Comparison of ENCODE assay signal across 1 cellular context in genomic region chr16:27113341-27113841, GRCh38.
TF ChIP-seq lines count a peak whose summit lies in the region.

No MANE protein-coding gene starts in this region.

TF ChIP-seq in HepG2, 621 proteins besides CTCF, POLR2A, EP300 and RAD21 (continued from another document and continues in another):
- TF ChIP-seq, protein P1, sequence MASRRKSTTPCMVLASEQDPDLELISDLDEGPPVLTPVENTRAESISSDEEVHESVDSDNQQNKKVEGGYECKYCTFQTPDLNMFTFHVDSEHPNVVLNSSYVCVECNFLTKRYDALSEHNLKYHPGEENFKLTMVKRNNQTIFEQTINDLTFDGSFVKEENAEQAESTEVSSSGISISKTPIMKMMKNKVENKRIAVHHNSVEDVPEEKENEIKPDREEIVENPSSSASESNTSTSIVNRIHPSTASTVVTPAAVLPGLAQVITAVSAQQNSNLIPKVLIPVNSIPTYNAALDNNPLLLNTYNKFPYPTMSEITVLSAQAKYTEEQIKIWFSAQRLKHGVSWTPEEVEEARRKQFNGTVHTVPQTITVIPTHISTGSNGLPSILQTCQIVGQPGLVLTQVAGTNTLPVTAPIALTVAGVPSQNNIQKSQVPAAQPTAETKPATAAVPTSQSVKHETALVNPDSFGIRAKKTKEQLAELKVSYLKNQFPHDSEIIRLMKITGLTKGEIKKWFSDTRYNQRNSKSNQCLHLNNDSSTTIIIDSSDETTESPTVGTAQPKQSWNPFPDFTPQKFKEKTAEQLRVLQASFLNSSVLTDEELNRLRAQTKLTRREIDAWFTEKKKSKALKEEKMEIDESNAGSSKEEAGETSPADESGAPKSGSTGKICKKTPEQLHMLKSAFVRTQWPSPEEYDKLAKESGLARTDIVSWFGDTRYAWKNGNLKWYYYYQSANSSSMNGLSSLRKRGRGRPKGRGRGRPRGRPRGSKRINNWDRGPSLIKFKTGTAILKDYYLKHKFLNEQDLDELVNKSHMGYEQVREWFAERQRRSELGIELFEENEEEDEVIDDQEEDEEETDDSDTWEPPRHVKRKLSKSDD (CRISPR knock-in tag; IDR thresholded peaks at IDR 0.05; ENCODE audit: low read depth) = no peak
- TF ChIP-seq, protein P2, sequence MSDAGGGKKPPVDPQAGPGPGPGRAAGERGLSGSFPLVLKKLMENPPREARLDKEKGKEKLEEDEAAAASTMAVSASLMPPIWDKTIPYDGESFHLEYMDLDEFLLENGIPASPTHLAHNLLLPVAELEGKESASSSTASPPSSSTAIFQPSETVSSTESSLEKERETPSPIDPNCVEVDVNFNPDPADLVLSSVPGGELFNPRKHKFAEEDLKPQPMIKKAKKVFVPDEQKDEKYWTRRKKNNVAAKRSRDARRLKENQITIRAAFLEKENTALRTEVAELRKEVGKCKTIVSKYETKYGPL (CRISPR knock-in tag; IDR thresholded peaks at IDR 0.05) = no peak
- TF ChIP-seq ZSCAN29 (CRISPR knock-in tag; conservative IDR thresholded peaks at IDR 0.05) = peak; percentile 37; the same call in 1 of the 2 replicates
- no peak for TF ChIP-seq ZBTB7B (CRISPR knock-in tag; IDR thresholded peaks at IDR 0.05)
- no peak for TF ChIP-seq ATF7 (IDR thresholded peaks at IDR 0.05)
- no peak for TF ChIP-seq ATF7 (CRISPR knock-in tag; IDR thresholded peaks at IDR 0.05)
- no peak for TF ChIP-seq SKIL (CRISPR knock-in tag; IDR thresholded peaks at IDR 0.05; ENCODE audit: borderline replicate concordance)
- TF ChIP-seq, protein P3, sequence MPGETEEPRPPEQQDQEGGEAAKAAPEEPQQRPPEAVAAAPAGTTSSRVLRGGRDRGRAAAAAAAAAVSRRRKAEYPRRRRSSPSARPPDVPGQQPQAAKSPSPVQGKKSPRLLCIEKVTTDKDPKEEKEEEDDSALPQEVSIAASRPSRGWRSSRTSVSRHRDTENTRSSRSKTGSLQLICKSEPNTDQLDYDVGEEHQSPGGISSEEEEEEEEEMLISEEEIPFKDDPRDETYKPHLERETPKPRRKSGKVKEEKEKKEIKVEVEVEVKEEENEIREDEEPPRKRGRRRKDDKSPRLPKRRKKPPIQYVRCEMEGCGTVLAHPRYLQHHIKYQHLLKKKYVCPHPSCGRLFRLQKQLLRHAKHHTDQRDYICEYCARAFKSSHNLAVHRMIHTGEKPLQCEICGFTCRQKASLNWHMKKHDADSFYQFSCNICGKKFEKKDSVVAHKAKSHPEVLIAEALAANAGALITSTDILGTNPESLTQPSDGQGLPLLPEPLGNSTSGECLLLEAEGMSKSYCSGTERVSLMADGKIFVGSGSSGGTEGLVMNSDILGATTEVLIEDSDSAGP (CRISPR knock-in tag; IDR thresholded peaks at IDR 0.05; ENCODE audit: borderline replicate concordance) = no peak
- TF ChIP-seq HNRNPL (IDR thresholded peaks at IDR 0.05; ENCODE audit: low read depth, low read length) = no peak
- no peak for TF ChIP-seq RBM39 (IDR thresholded peaks at IDR 0.05; ENCODE audit: low read depth, low read length, poor library complexity, severe bottlenecking)
- no peak for TF ChIP-seq ZNF550 (CRISPR knock-in tag; IDR thresholded peaks at IDR 0.05; ENCODE audit: borderline replicate concordance)
- no peak for TF ChIP-seq ZNF850 (CRISPR knock-in tag; conservative IDR thresholded peaks at IDR 0.05)
- no peak for TF ChIP-seq DPF2 (CRISPR knock-in tag; IDR thresholded peaks at IDR 0.05; ENCODE audit: borderline replicate concordance, low read depth)
- TF ChIP-seq ZNF543 (CRISPR knock-in tag; IDR thresholded peaks at IDR 0.05) = peak; percentile 95
- TF ChIP-seq MXI1 (IDR thresholded peaks at IDR 0.05; ENCODE audit: borderline replicate concordance, low read depth, low read length) = no peak
- no peak for TF ChIP-seq ZNF780A (CRISPR knock-in tag; IDR thresholded peaks at IDR 0.05)
- no peak for TF ChIP-seq ZNF615 (CRISPR knock-in tag; IDR thresholded peaks at IDR 0.05; ENCODE audit: borderline replicate concordance)
- TF ChIP-seq SIN3A (IDR thresholded peaks at IDR 0.05; ENCODE audit: borderline replicate concordance, low read depth, low read length) = no peak
- TF ChIP-seq CCDC6 (CRISPR knock-in tag; IDR thresholded peaks at IDR 0.05) = no peak
- no peak for TF ChIP-seq HOXA9 (CRISPR knock-in tag; IDR thresholded peaks at IDR 0.05; ENCODE audit: borderline replicate concordance)
- TF ChIP-seq ZNF142 (CRISPR knock-in tag; IDR thresholded peaks at IDR 0.05) = no peak
- TF ChIP-seq, protein P4, sequence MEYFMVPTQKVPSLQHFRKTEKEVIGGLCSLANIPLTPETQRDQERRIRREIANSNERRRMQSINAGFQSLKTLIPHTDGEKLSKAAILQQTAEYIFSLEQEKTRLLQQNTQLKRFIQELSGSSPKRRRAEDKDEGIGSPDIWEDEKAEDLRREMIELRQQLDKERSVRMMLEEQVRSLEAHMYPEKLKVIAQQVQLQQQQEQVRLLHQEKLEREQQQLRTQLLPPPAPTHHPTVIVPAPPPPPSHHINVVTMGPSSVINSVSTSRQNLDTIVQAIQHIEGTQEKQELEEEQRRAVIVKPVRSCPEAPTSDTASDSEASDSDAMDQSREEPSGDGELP (IDR thresholded peaks at IDR 0.05; ENCODE audit: borderline replicate concordance, low read depth) = 0 out of 2 replicates have a peak, but pooled peaks have one; percentile 14
- TF ChIP-seq, protein P5, sequence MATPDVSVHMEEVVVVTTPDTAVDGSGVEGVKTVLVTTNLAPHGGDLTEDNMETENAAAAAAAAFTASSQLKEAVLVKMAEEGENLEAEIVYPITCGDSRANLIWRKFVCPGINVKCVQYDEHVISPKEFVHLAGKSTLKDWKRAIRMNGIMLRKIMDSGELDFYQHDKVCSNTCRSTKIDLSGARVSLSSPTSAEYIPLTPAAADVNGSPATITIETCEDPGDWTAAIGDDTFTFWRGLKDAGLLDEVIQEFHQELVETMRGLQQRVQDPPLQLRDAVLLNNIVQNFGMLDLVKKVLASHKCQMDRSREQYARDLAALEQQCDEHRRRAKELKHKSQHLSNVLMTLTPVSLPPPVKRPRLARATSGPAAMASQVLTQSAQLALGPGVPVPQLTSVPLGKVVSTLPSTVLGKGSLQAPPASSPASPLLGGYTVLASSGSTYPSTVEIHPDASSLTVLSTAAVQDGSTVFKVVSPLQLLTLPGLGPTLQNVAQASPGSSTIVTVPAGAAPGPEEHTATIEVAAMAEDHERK (CRISPR knock-in tag; IDR thresholded peaks at IDR 0.05; ENCODE audit: low read depth) = no peak
- no peak for TF ChIP-seq FOSL1 (CRISPR knock-in tag; IDR thresholded peaks at IDR 0.05; ENCODE audit: borderline replicate concordance)
- TF ChIP-seq ELF4 (CRISPR knock-in tag; IDR thresholded peaks at IDR 0.05; ENCODE audit: borderline replicate concordance) = no peak
- TF ChIP-seq ZBTB20 (CRISPR knock-in tag; IDR thresholded peaks at IDR 0.05; ENCODE audit: borderline replicate concordance, low read depth) = no peak
- TF ChIP-seq ZNF274 (CRISPR knock-in tag; IDR thresholded peaks at IDR 0.05) = no peak
- no peak for TF ChIP-seq ZNF678 (CRISPR knock-in tag; IDR thresholded peaks at IDR 0.05)
- TF ChIP-seq HMGXB3 (CRISPR knock-in tag; IDR thresholded peaks at IDR 0.05; ENCODE audit: borderline replicate concordance) = no peak
- no peak for TF ChIP-seq ZNF12 (CRISPR knock-in tag; IDR thresholded peaks at IDR 0.05)
- TF ChIP-seq ZNF605 (CRISPR knock-in tag; IDR thresholded peaks at IDR 0.05) = no peak; the same call in 1 of the 2 replicates
- TF ChIP-seq CREB1 (IDR thresholded peaks at IDR 0.05) = no peak
- no peak for TF ChIP-seq CREB1 (CRISPR knock-in tag; IDR thresholded peaks at IDR 0.05)
- TF ChIP-seq ZNF430 (CRISPR knock-in tag; IDR thresholded peaks at IDR 0.05) = no peak
- TF ChIP-seq TGIF2 (CRISPR knock-in tag; IDR thresholded peaks at IDR 0.05) = no peak
- TF ChIP-seq GTF3A (CRISPR knock-in tag; conservative IDR thresholded peaks at IDR 0.05) = peak; percentile 57; the same call in 1 of the 2 replicates
- no peak for TF ChIP-seq MIER3 (CRISPR knock-in tag; IDR thresholded peaks at IDR 0.05; ENCODE audit: borderline replicate concordance)
- TF ChIP-seq RBFOX2 (IDR thresholded peaks at IDR 0.05; ENCODE audit: low read depth, low read length) = no peak
- TF ChIP-seq ADNP (CRISPR knock-in tag; IDR thresholded peaks at IDR 0.05) = no peak
- no peak for TF ChIP-seq ZNF253 (CRISPR knock-in tag; IDR thresholded peaks at IDR 0.05; ENCODE audit: borderline replicate concordance)
- TF ChIP-seq MAFG (CRISPR knock-in tag; IDR thresholded peaks at IDR 0.05) = no peak
- no peak for TF ChIP-seq ZNF552 (CRISPR knock-in tag; IDR thresholded peaks at IDR 0.05; ENCODE audit: borderline replicate concordance)
- TF ChIP-seq HOXA3 (CRISPR knock-in tag; IDR thresholded peaks at IDR 0.05) = peak; percentile 50; the same call in 1 of the 2 replicates
